13 cellular contexts compared by ENCODE assay signal in genomic region chr19:39858541-39858940, GRCh38. TPM values are rescaled to one million over a fixed set of nuclear protein-coding genes. Genes with fewer than 3 reads are reported as not detected.
DNase-seq lines count a peak whose midpoint lies in the region; ATAC-seq, FAIRE-seq and TF ChIP-seq lines count a peak whose summit lies in the region.
"Had no signal": no experiment of that assay in that cellular context is flagged by ENCODE, and none has a peak within 500 bp of the region (broad histone marks: within the 10 kb centered on the region; RNA-seq: fewer than 3 reads in every experiment).

No MANE protein-coding gene starts in this region.

- FAIRE-seq in HepG2 (lab: Jason Lieb, UNC) = no peak

- H3K4me3 Mint-ChIP-seq in CD14-positive monocyte = peak overlapping the region in 1 of 2 donors; percentile 43
- H3K4me3 Mint-ChIP-seq: stimulated activated naive B cell treated with anti-CD40 and anti-IgM and Interleukin-4, amounts not matched to agents 10 μg/mL and 1 μg/mL and 100 μg/mL, for 72 hours had no signal

- no peaks in the 10 kb centered on the region for H3K27me3 ChIP-seq in HepG2 (ENCODE audit: control insufficient read depth in 1 of 2, insufficient read depth in 2 of 2, low read length in 2 of 2)
- no peaks in the 10 kb centered on the region for H3K27me3 ChIP-seq in right lobe of liver
- no peaks in the 10 kb centered on the region for H3K27me3 ChIP-seq in iPS-15b (ENCODE audit: control insufficient read depth, insufficient read depth, low read length)
- no peaks in the 10 kb centered on the region for H3K27me3 ChIP-seq in upper lobe of right lung

- WGBS in HepG2 (ENCODE audit: low lambda C conversion rate) = 56% methylated on average over 8 of the region's 11 CpGs
- 31% methylated on average over 8 of the region's 11 CpGs for WGBS in right lobe of liver (ENCODE audit: insufficient coverage, low coverage, low lambda C conversion rate, missing lambda C conversion rate)

- intact Hi-C loops in HepG2 (cut with micrococcal nuclease; ENCODE audit: unreplicated experiment) (no loop called here), right lobe of liver (cut with DNase I) (no loop called here), upper lobe of right lung (cut with DNase I) (no loop called here), CD14-positive monocyte (cut with micrococcal nuclease) (no loop called here)

- no peak for TF ChIP-seq CTCF in HepG2 (CRISPR knock-in tag; IDR thresholded peaks at IDR 0.05)
- no peak for TF ChIP-seq CTCF in right lobe of liver (IDR thresholded peaks at IDR 0.05)
- TF ChIP-seq CTCF in upper lobe of right lung (IDR thresholded peaks at IDR 0.05) = no peak
- TF ChIP-seq CTCF in CD14-positive monocyte (IDR thresholded peaks at IDR 0.05) = no peak

- H3K9ac ChIP-seq in HepG2 (ENCODE audit: insufficient read depth, low read depth, low read length) (no peak overlapping the region), iPS-15b (ENCODE audit: low read depth, low read length) (no peak overlapping the region)

- in situ Hi-C loops in HepG2 (cut with HindIII; ENCODE audit: extremely low pct_ligation_motif_present, low pct_unique_long_range_greater_than_20kb) = no loop called here

- DNase-seq in HepG2 (ENCODE audit: low spot score) = peak; percentile 35
- DNase-seq in right lobe of liver = no peak
- peak; percentile 88 for DNase-seq in SK-N-DZ (ENCODE audit: low spot score)
- DNase-seq in upper lobe of right lung = peak; percentile 68
- DNase-seq in SKM-1 treated with dmso at 0.1 percent for 144 hours (lab: John Stamatoyannopoulos, UW; ENCODE audit: unreplicated experiment) = no peak
- no peak for DNase-seq in CD14-positive monocyte (ENCODE audit: low spot score)
- no peak for DNase-seq in NCI-H1092 treated with DMSO at 0.1 percent for 48 hours (lab: John Stamatoyannopoulos, UW)
- DNase-seq: cortex of kidney; stimulated activated CD4-positive, alpha-beta T cell treated with anti-CD3 and anti-CD28 coated beads, Interleukin-2, amount 100 ng/mL, for 24 hours; stimulated activated naive B cell treated with anti-CD40 and anti-IgM and Interleukin-4, amounts not matched to agents 10 μg/mL and 1 μg/mL and 100 μg/mL, for 72 hours; T-helper 9 cell had no signal

- no peaks in the 10 kb centered on the region for H3K4me1 ChIP-seq in HepG2 (ENCODE audit: insufficient read depth, low read length)
- H3K4me1 ChIP-seq in right lobe of liver = no peaks in the 10 kb centered on the region
- H3K4me1 ChIP-seq in iPS-15b (ENCODE audit: control insufficient read depth, insufficient read depth, low read length) = no peaks in the 10 kb centered on the region
- no peaks in the 10 kb centered on the region for H3K4me1 ChIP-seq in upper lobe of right lung

- peak overlapping the region; percentile 32; the same call in 1 of the 2 replicates for H3K4me2 ChIP-seq in HepG2 (ENCODE audit: low read depth, low read length)

- CTCF ChIA-PET in HepG2 (lab: Yijun Ruan, JAX; ENCODE audit: low intra/inter-chr PET ratio, low total read pairs) = no interaction called here

- no peaks in the 10 kb centered on the region for H3K9me3 ChIP-seq in HepG2 (ENCODE audit: low read length)
- no peaks in the 10 kb centered on the region for H3K9me3 ChIP-seq in right lobe of liver
- no peaks in the 10 kb centered on the region for H3K9me3 ChIP-seq in iPS-15b (ENCODE audit: control insufficient read depth, insufficient read depth, low read length)
- no peaks in the 10 kb centered on the region for H3K9me3 ChIP-seq in upper lobe of right lung

- H3K4me1 Mint-ChIP-seq in CD14-positive monocyte = peaks cover 5% of the 10 kb centered on the region
- H3K4me1 Mint-ChIP-seq: stimulated activated naive B cell treated with anti-CD40 and anti-IgM and Interleukin-4, amounts not matched to agents 10 μg/mL and 1 μg/mL and 100 μg/mL, for 72 hours had no signal

- no peak overlapping the region for H3K27ac Mint-ChIP-seq in CD14-positive monocyte
- H3K27ac Mint-ChIP-seq: stimulated activated naive B cell treated with anti-CD40 and anti-IgM and Interleukin-4, amounts not matched to agents 10 μg/mL and 1 μg/mL and 100 μg/mL, for 72 hours had no signal

- no peak overlapping the region for H3K4me3 ChIP-seq in HepG2 (replicated peaks in 1 of 3; ENCODE audit: insufficient read depth in 1 of 3, low read depth in 2 of 3, low read length in 3 of 3)
- H3K4me3 ChIP-seq in right lobe of liver = no peak overlapping the region
- peak overlapping the region; percentile 49 for H3K4me3 ChIP-seq in iPS-15b (ENCODE audit: low read depth, low read length)
- peak overlapping the region; percentile 20 for H3K4me3 ChIP-seq in upper lobe of right lung

- TF ChIP-seq RAD21 in HepG2 (CRISPR knock-in tag; IDR thresholded peaks at IDR 0.05) = no peak

- no peaks in the 10 kb centered on the region for H3K36me3 Mint-ChIP-seq in CD14-positive monocyte

- H2AFZ ChIP-seq in HepG2 (ENCODE audit: low read length) = no peak overlapping the region

- H3K36me3 ChIP-seq in HepG2 (replicated peaks in 1 of 2; ENCODE audit: control insufficient read depth in 1 of 2, insufficient read depth in 2 of 2, low read length in 2 of 2) (no peaks in the 10 kb centered on the region), right lobe of liver (no peaks in the 10 kb centered on the region), iPS-15b (ENCODE audit: control insufficient read depth, insufficient read depth, low read length) (no peaks in the 10 kb centered on the region), upper lobe of right lung (no peaks in the 10 kb centered on the region)

- TF ChIP-seq POLR2A in HepG2 (IDR thresholded peaks at IDR 0.05; ENCODE audit: insufficient read depth in 1 of 2, low read depth in 2 of 2, low read length in 2 of 2) (no peak), right lobe of liver (IDR thresholded peaks at IDR 0.05) (no peak)

- no peaks in the 10 kb centered on the region for H3K79me2 ChIP-seq in HepG2 (ENCODE audit: insufficient read depth, low read length)

- H4K20me1 ChIP-seq in HepG2 (ENCODE audit: insufficient read depth, low read length) = no peaks in the 10 kb centered on the region

- no TSS peak for BruUV-seq in HepG2 (replicated peaks; lab: Mats Ljungman, UMichigan)

- H3K27ac ChIP-seq in HepG2 (ENCODE audit: extremely low read length, insufficient read depth, low read length) = no peak overlapping the region
- H3K27ac ChIP-seq in right lobe of liver = no peak overlapping the region
- H3K27ac ChIP-seq in upper lobe of right lung = no peak overlapping the region

- H3K27me3 Mint-ChIP-seq in CD14-positive monocyte (ENCODE audit: low read depth in 3 of 3) = peaks cover 5 to 28% (median 14%) of the 10 kb centered on the region in 3 donors

- TF ChIP-seq EP300 in HepG2 (IDR thresholded peaks at IDR 0.05; ENCODE audit: low read depth in 2 of 2, low read length in 2 of 2) (no peak), HepG2 (CRISPR knock-in tag; IDR thresholded peaks at IDR 0.05; ENCODE audit: borderline replicate concordance) (no peak)

- peak; percentile 71 for ATAC-seq in HepG2
- no peak for ATAC-seq in right lobe of liver
- ATAC-seq in upper lobe of right lung = peak; percentile 97
- ATAC-seq: left lobe of liver; stimulated activated naive B cell treated with anti-CD40 and anti-IgM and Interleukin-4, amounts not matched to agents 10 μg/mL and 1 μg/mL and 100 μg/mL, for 72 hours had no signal

- H3K9me3 Mint-ChIP-seq in CD14-positive monocyte = peaks cover 0 to 7% (median 4%) of the 10 kb centered on the region in 7 donors

- POLR2A ChIA-PET in HepG2 (lab: Yijun Ruan, JAX) = no interaction called here

RNA-seq across cellular contexts. Expression of gene FBL, which starts 12.4 kb away (rescaled TPM):
- 153 and 235 TPM in 2 replicates for total RNA-seq in HepG2 (2016; rRNA removed; fragmentation: Illumina TruSeq; extraction: Trizol)
- 97.6 and 118 TPM in 2 replicates for total RNA-seq in HepG2 (2016; cell fraction: cytosol; rRNA removed; fragmentation: Illumina TruSeq; extraction: Trizol; ENCODE audit: low read depth)
- 156 and 237 TPM in 2 replicates for total RNA-seq in HepG2 (2016; cell fraction: insoluble cytoplasmic fraction; rRNA removed; fragmentation: Illumina TruSeq; extraction: Trizol)
- total RNA-seq in HepG2 (2016; cell fraction: membrane; rRNA removed; fragmentation: Illumina TruSeq; extraction: Trizol) = 195 and 220 TPM in 2 replicates
- 85.6 and 92.5 TPM in 2 replicates for total RNA-seq in HepG2 (2016; cell fraction: nucleus; rRNA removed; fragmentation: Illumina TruSeq; extraction: Trizol)
- polyA plus RNA-seq in HepG2 (2011; rRNA removed) = 408 and 468 TPM in 2 replicates
- 399 and 528 TPM in 2 replicates for polyA plus RNA-seq in HepG2 (2011; cell fraction: cytosol; rRNA removed)
- 142 and 169 TPM in 2 replicates for polyA plus RNA-seq in HepG2 (2011; cell fraction: nucleus; rRNA removed)
- 311 and 349 TPM in 2 replicates for polyA plus RNA-seq in HepG2 (2012)
- 376 and 452 TPM in 2 replicates for polyA plus RNA-seq in HepG2 (2016; cell fraction: cytosol; fragmentation: Illumina TruSeq; extraction: Trizol; ENCODE audit: low read depth)
- 420 and 553 TPM in 2 replicates for polyA plus RNA-seq in HepG2 (2016; cell fraction: insoluble cytoplasmic fraction; fragmentation: Illumina TruSeq; extraction: Trizol; ENCODE audit: low read depth)
- polyA plus RNA-seq in HepG2 (2016; cell fraction: membrane; fragmentation: Illumina TruSeq; extraction: Trizol; ENCODE audit: low read depth) = 376 and 422 TPM in 2 replicates
- polyA plus RNA-seq in HepG2 (2016; cell fraction: nucleus; fragmentation: Illumina TruSeq; extraction: Trizol; ENCODE audit: insufficient read depth, low read depth) = 243 and 256 TPM in 2 replicates
- polyA minus RNA-seq in HepG2 (2011; rRNA and poly(A)+ RNA removed; ENCODE audit: low replicate concordance) = 543 and 868 TPM in 2 replicates
- 96.2 and 102 TPM in 2 replicates for polyA minus RNA-seq in HepG2 (2011; cell fraction: cytosol; rRNA and poly(A)+ RNA removed)
- 21.2 and 34.9 TPM in 2 replicates for polyA minus RNA-seq in HepG2 (2011; cell fraction: nucleus; rRNA and poly(A)+ RNA removed)
- total RNA-seq in right lobe of liver = 10 to 100 TPM; 46.1 to 76.2 (median 51.4) TPM
- 434 and 468 TPM in 2 replicates for polyA plus RNA-seq in SK-N-DZ (2014; cell fraction: cytosol; rRNA removed)
- 167 and 185 TPM in 2 replicates for polyA plus RNA-seq in SK-N-DZ (2014; cell fraction: nucleus; rRNA removed)
- 123 TPM for total RNA-seq in upper lobe of right lung
- polyA plus RNA-seq in CD14-positive monocyte = 10 to 100 TPM; 57.1 to 60.3 TPM

RNA-seq across cellular contexts. Expression of gene DYRK1B, which starts 24.6 kb away (rescaled TPM):
- total RNA-seq in HepG2 (2016; rRNA removed; fragmentation: Illumina TruSeq; extraction: Trizol) (0.45 and 0.82 TPM in 2 replicates), right lobe of liver (1 to 10 TPM; 2.5 to 6.3 (median 4.4) TPM), upper lobe of right lung (16.7 TPM)
- total RNA-seq in HepG2 (2016; cell fraction: cytosol; rRNA removed; fragmentation: Illumina TruSeq; extraction: Trizol; ENCODE audit: low read depth) = 1.2 and 1.7 TPM in 2 replicates
- 0.39 and 1.3 TPM in 2 replicates for total RNA-seq in HepG2 (2016; cell fraction: insoluble cytoplasmic fraction; rRNA removed; fragmentation: Illumina TruSeq; extraction: Trizol)
- 1.00 and 1.1 TPM in 2 replicates for total RNA-seq in HepG2 (2016; cell fraction: membrane; rRNA removed; fragmentation: Illumina TruSeq; extraction: Trizol)
- total RNA-seq in HepG2 (2016; cell fraction: nucleus; rRNA removed; fragmentation: Illumina TruSeq; extraction: Trizol) = 1.3 and 1.5 TPM in 2 replicates
- polyA plus RNA-seq in HepG2 (2011; rRNA removed) (1.1 and 1.3 TPM in 2 replicates), CD14-positive monocyte (1 to 10 TPM; 4.2 to 6.5 TPM)
- polyA plus RNA-seq in HepG2 (2011; cell fraction: cytosol; rRNA removed) = 0.50 and 0.64 TPM in 2 replicates
- 5.0 and 6.5 TPM in 2 replicates for polyA plus RNA-seq in HepG2 (2011; cell fraction: nucleus; rRNA removed)
- polyA plus RNA-seq in HepG2 (2012) = 2.0 and 2.5 TPM in 2 replicates
- 1.7 and 1.9 TPM in 2 replicates for polyA plus RNA-seq in HepG2 (2016; cell fraction: cytosol; fragmentation: Illumina TruSeq; extraction: Trizol; ENCODE audit: low read depth)
- polyA plus RNA-seq in HepG2 (2016; cell fraction: insoluble cytoplasmic fraction; fragmentation: Illumina TruSeq; extraction: Trizol; ENCODE audit: low read depth) = 0.58 and 0.68 TPM in 2 replicates
- polyA plus RNA-seq in HepG2 (2016; cell fraction: membrane; fragmentation: Illumina TruSeq; extraction: Trizol; ENCODE audit: low read depth) = 1.8 and 2.4 TPM in 2 replicates
- 4.3 and 5.9 TPM in 2 replicates for polyA plus RNA-seq in HepG2 (2016; cell fraction: nucleus; fragmentation: Illumina TruSeq; extraction: Trizol; ENCODE audit: insufficient read depth, low read depth)
- polyA minus RNA-seq in HepG2 (2011; rRNA and poly(A)+ RNA removed; ENCODE audit: low replicate concordance) = 1.2 and 13.7 TPM in 2 replicates
- polyA minus RNA-seq in HepG2 (2011; cell fraction: cytosol; rRNA and poly(A)+ RNA removed) = not detected in 2 replicates
- 1.3 and 2.7 TPM in 2 replicates for polyA minus RNA-seq in HepG2 (2011; cell fraction: nucleus; rRNA and poly(A)+ RNA removed)
- polyA plus RNA-seq in SK-N-DZ (2014; cell fraction: cytosol; rRNA removed) = 15.3 and 18.4 TPM in 2 replicates
- 9.5 and 16.3 TPM in 2 replicates for polyA plus RNA-seq in SK-N-DZ (2014; cell fraction: nucleus; rRNA removed)

Comparison
In these comparisons a context has a peak if more than half of its experiments do, and no peak if none do; other contexts are left out.
1. ATAC-seq: peak in HepG2 (single experiment) and upper lobe of right lung (single experiment); none in right lobe of liver (0 of 4).
2. DNase-seq: peak in HepG2 (single experiment), SK-N-DZ (single experiment) and upper lobe of right lung (single experiment); none in right lobe of liver (0 of 3), SKM-1 treated with dmso at 0.1 percent for 144 hours (single experiment), CD14-positive monocyte (single experiment) and NCI-H1092 treated with DMSO at 0.1 percent for 48 hours (single experiment).
3. H3K4me3 ChIP-seq: peak in iPS-15b (single experiment) and upper lobe of right lung (single experiment); none in HepG2 (0 of 3) and right lobe of liver (0 of 3).